ENCODE assay signal across 8 cellular contexts in genomic region chr15:37764733-37765191, GRCh38.
DNase-seq lines count a peak whose midpoint lies in the region; ATAC-seq and TF ChIP-seq lines count a peak whose summit lies in the region.

No MANE protein-coding gene starts in this region.

- H3K4me3 Mint-ChIP-seq in WTC11, result no peak overlapping the region

- ATAC-seq in GM18858 (IDR thresholded peaks at IDR 0.05; ENCODE audit: unreplicated experiment) (peak; percentile 74), WTC11 (peak; percentile 77), HG03025 (IDR thresholded peaks at IDR 0.05; ENCODE audit: low FRiP score, unreplicated experiment) (no peak)

- CTCF ChIA-PET in WTC11 (lab: Charles Lee), result interaction anchor here (0.6 to 1.9 kb wide), 21 partner anchors 8 to 127 kb away, joined by 3 to 16 read pairs (median 4); no protein-coding TSS in a partner anchor

- H3K9me3 Mint-ChIP-seq in WTC11, result peaks cover 6% of the 10 kb centered on the region

- DNase-seq in COR-L47 (lab: John Stamatoyannopoulos, UW) (peak; percentile 49), LHCN-M2 (ENCODE audit: low read depth) (peak; percentile 84), WTC11 (ENCODE audit: low spot score) (peak; percentile 25), glomerular endothelial cell (ENCODE audit: extremely low read depth, low read depth, low spot score) (peak; percentile 68), middle frontal gyrus (ENCODE audit: extremely low spot score, low spot score) (no peak)
- peak; percentile 39 for DNase-seq in stimulated activated CD4-positive, alpha-beta T cell treated with anti-CD3 and anti-CD28 coated beads, Interleukin-15, amount 100 ng/mL, for 24 hours

- peak; percentile 49 for TF ChIP-seq CTCF in WTC11 (IDR thresholded peaks at IDR 0.05)

- no peak overlapping the region for H3K27ac Mint-ChIP-seq in WTC11

- no peaks in the 10 kb centered on the region for H3K36me3 Mint-ChIP-seq in WTC11

- H3K4me1 Mint-ChIP-seq in WTC11, result no peaks in the 10 kb centered on the region

- peaks cover 3% of the 10 kb centered on the region; the same call in 1 of the 2 replicates for H3K27me3 Mint-ChIP-seq in WTC11 (ENCODE audit: low read depth)

- POLR2A ChIA-PET in WTC11 (lab: Charles Lee), result no interaction called here

TF ChIP-seq in WTC11, 78 proteins besides CTCF, POLR2A, EP300 and RAD21:
- TF ChIP-seq ZNF281 (CRISPR knock-in tag; IDR thresholded peaks at IDR 0.05) (no peak), CBFB (CRISPR knock-in tag; IDR thresholded peaks at IDR 0.05; ENCODE audit: low read depth) (no peak), AFF4 (CRISPR knock-in tag; IDR thresholded peaks at IDR 0.05; ENCODE audit: borderline replicate concordance) (no peak)
